Comparison of ENCODE assay signal across 18 cellular contexts in the genomic region with DNA sequence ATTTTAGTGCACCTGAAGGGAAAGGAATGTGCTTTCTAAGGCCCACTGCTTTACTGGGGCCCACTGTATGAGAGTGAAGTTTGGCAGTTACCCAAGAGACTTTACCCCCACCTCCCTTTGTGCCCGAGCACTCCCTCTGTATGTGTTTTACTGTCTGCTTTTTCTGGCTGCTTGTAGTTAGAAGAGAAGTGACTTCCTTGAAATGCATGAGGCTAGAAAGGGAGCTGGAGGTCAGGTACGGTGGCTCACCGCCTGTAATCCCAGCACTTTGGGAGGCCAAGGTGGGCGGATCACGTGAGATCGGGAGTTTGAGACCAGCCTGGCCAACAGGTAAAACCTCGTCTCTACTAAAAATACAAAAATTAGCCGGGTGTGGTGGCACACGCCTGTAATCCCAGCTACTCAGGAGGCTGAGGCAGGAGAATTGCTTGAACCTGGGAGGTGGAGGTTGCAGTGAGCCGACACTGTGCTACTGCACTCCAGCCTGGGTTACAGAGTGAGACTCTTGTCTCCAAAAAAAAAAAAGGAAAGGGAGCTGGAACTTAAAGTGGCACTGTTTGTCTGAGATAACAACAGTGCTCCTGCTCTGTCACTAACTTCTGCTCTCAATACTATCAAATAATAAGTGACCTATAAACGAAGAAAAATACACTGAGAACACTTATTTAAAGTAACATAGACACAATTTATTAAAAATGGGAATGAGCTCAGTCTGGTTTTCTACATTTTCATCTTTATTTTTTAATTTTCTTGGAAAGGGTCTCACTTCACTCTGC. TPM values are rescaled to one million over a fixed set of nuclear protein-coding genes. Genes with fewer than 3 reads are reported as not detected.
A peak's percentile ranks its signal among the peaks of the same experiment; 100 is the strongest.
DNase-seq lines count a peak whose midpoint lies in the region; ATAC-seq and TF ChIP-seq lines count a peak whose summit lies in the region.
"Had no signal": no experiment of that assay in that cellular context is flagged by ENCODE, and none has a peak within 500 bp of the region (broad histone marks: within the 10 kb centered on the region; RNA-seq: fewer than 3 reads in every experiment).

No MANE protein-coding gene starts in this region.

- POLR2A ChIA-PET in activated naive CD8-positive, alpha-beta T cell treated with anti-CD3 and anti-CD28 coated beads, Interleukin-2, amount 10 ng/mL, durations not matched to agents 7 days and 5 days (lab: Charles Lee) = no interaction called here

- H3K27ac Mint-ChIP-seq in activated naive CD8-positive, alpha-beta T cell = peak overlapping the region; percentile 81
- no peak overlapping the region for H3K27ac Mint-ChIP-seq in activated naive CD8-positive, alpha-beta T cell treated with anti-CD3 and anti-CD28 coated beads, Interleukin-2, amount 50 U/mL, for 24 hours
- H3K27ac Mint-ChIP-seq in activated naive CD8-positive, alpha-beta T cell treated with anti-CD3 and anti-CD28 coated beads, Interleukin-2, amount 10 ng/mL, durations not matched to agents 7 days and 5 days = peak overlapping the region; percentile 45

- H3K27me3 ChIP-seq in mucosa of stomach (ENCODE audit: control insufficient read depth, insufficient read depth, low read length) (no peaks in the 10 kb centered on the region), vagina (no peaks in the 10 kb centered on the region)
- H3K27me3 ChIP-seq: SJSA1, upper lobe of right lung had no signal

- H3K9ac ChIP-seq in mucosa of stomach (ENCODE audit: low read length) = peak overlapping the region; percentile 50

- H3K4me3 Mint-ChIP-seq in activated naive CD8-positive, alpha-beta T cell = no peak overlapping the region
- no peak overlapping the region for H3K4me3 Mint-ChIP-seq in activated naive CD8-positive, alpha-beta T cell treated with anti-CD3 and anti-CD28 coated beads, Interleukin-2, amount 50 U/mL, for 24 hours
- no peak overlapping the region for H3K4me3 Mint-ChIP-seq in activated naive CD8-positive, alpha-beta T cell treated with anti-CD3 and anti-CD28 coated beads, Interleukin-2, amount 10 ng/mL, durations not matched to agents 7 days and 5 days

- no peak for TF ChIP-seq POLR2A in vagina (IDR thresholded peaks at IDR 0.05)

- no peak for TF ChIP-seq CTCF in vagina (IDR thresholded peaks at IDR 0.05)

- H3K27ac ChIP-seq in vagina = no peak overlapping the region
- H3K27ac ChIP-seq: lower lobe of right lung, SJSA1, upper lobe of right lung had no signal

- peaks cover 24% of the 10 kb centered on the region for H3K4me1 ChIP-seq in mucosa of stomach (ENCODE audit: control insufficient read depth, insufficient read depth, low read length)
- H3K4me1 ChIP-seq in vagina = peaks cover 37% of the 10 kb centered on the region

- H3K36me3 ChIP-seq in mucosa of stomach (ENCODE audit: control insufficient read depth, insufficient read depth, low read length) (no peaks in the 10 kb centered on the region), vagina (peaks cover 0 to 21% of the 10 kb centered on the region in 2 donors)

- no peaks in the 10 kb centered on the region for H3K9me3 Mint-ChIP-seq in activated naive CD8-positive, alpha-beta T cell (ENCODE audit: low read depth)
- no peaks in the 10 kb centered on the region for H3K9me3 Mint-ChIP-seq in activated naive CD8-positive, alpha-beta T cell treated with anti-CD3 and anti-CD28 coated beads, Interleukin-2, amount 50 U/mL, for 24 hours
- H3K9me3 Mint-ChIP-seq in activated naive CD8-positive, alpha-beta T cell treated with anti-CD3 and anti-CD28 coated beads, Interleukin-2, amount 10 ng/mL, durations not matched to agents 7 days and 5 days = no peaks in the 10 kb centered on the region

- peaks cover 55% of the 10 kb centered on the region for H3K4me1 Mint-ChIP-seq in activated naive CD8-positive, alpha-beta T cell (ENCODE audit: low read depth)
- peaks cover 41% of the 10 kb centered on the region for H3K4me1 Mint-ChIP-seq in activated naive CD8-positive, alpha-beta T cell treated with anti-CD3 and anti-CD28 coated beads, Interleukin-2, amount 50 U/mL, for 24 hours
- peaks cover 28% of the 10 kb centered on the region for H3K4me1 Mint-ChIP-seq in activated naive CD8-positive, alpha-beta T cell treated with anti-CD3 and anti-CD28 coated beads, Interleukin-2, amount 10 ng/mL, durations not matched to agents 7 days and 5 days

- intact Hi-C loops in vagina (cut with DNase I) = no loop called here

- no peak for ATAC-seq in activated naive CD8-positive, alpha-beta T cell treated with anti-CD3 and anti-CD28 coated beads, Interleukin-2, amount 50 U/mL, for 24 hours
- no peak for ATAC-seq in activated naive CD8-positive, alpha-beta T cell treated with anti-CD3 and anti-CD28 coated beads, Interleukin-2, amount 10 ng/mL, durations not matched to agents 7 days and 5 days (ENCODE audit: low read depth)
- ATAC-seq in GM19328 (IDR thresholded peaks at IDR 0.05; ENCODE audit: unreplicated experiment) (no peak), HG02840 (IDR thresholded peaks at IDR 0.05; ENCODE audit: low FRiP score, unreplicated experiment) (no peak)
- ATAC-seq: upper lobe of right lung had no signal

- H3K36me3 Mint-ChIP-seq in activated naive CD8-positive, alpha-beta T cell = peaks cover 8% of the 10 kb centered on the region
- peaks cover 19% of the 10 kb centered on the region for H3K36me3 Mint-ChIP-seq in activated naive CD8-positive, alpha-beta T cell treated with anti-CD3 and anti-CD28 coated beads, Interleukin-2, amount 50 U/mL, for 24 hours (ENCODE audit: low read depth)
- peaks cover 24% of the 10 kb centered on the region for H3K36me3 Mint-ChIP-seq in activated naive CD8-positive, alpha-beta T cell treated with anti-CD3 and anti-CD28 coated beads, Interleukin-2, amount 10 ng/mL, durations not matched to agents 7 days and 5 days

- no peak for DNase-seq in activated naive CD8-positive, alpha-beta T cell treated with anti-CD3 and anti-CD28 coated beads, Interleukin-2, amount 50 U/mL, for 24 hours
- no peak for DNase-seq in activated naive CD8-positive, alpha-beta T cell treated with anti-CD3 and anti-CD28 coated beads, Interleukin-2, amount 10 ng/mL, durations not matched to agents 7 days and 5 days
- DNase-seq in NCI-H2227 (lab: John Stamatoyannopoulos, UW; ENCODE audit: unreplicated experiment) = no peak
- DNase-seq in vagina (ENCODE audit: extremely low spot score in 2 of 2) = no peak
- DNase-seq: cerebellar nuclear complex; effector CD8-positive, alpha-beta T cell; foreskin melanocyte; H7; islet precursor cell; lower lobe of right lung; NCI-H1105 treated with DMSO at 0.1 percent for 48 hours; NCI-H2081 treated with DMSO at 0.1 percent for 48 hours; upper lobe of right lung had no signal

- H3K9me3 ChIP-seq in mucosa of stomach (ENCODE audit: control insufficient read depth, low read length) (no peaks in the 10 kb centered on the region), vagina (no peaks in the 10 kb centered on the region)
- H3K9me3 ChIP-seq: lower lobe of right lung, SJSA1, upper lobe of right lung had no signal

- H3K27me3 Mint-ChIP-seq in activated naive CD8-positive, alpha-beta T cell = no peaks in the 10 kb centered on the region
- H3K27me3 Mint-ChIP-seq in activated naive CD8-positive, alpha-beta T cell treated with anti-CD3 and anti-CD28 coated beads, Interleukin-2, amount 50 U/mL, for 24 hours = no peaks in the 10 kb centered on the region
- H3K27me3 Mint-ChIP-seq in activated naive CD8-positive, alpha-beta T cell treated with anti-CD3 and anti-CD28 coated beads, Interleukin-2, amount 10 ng/mL, durations not matched to agents 7 days and 5 days = no peaks in the 10 kb centered on the region

- H3K4me3 ChIP-seq in mucosa of stomach (ENCODE audit: low read length) = no peak overlapping the region
- no peak overlapping the region for H3K4me3 ChIP-seq in vagina
- H3K4me3 ChIP-seq: lower lobe of right lung, SJSA1, upper lobe of right lung had no signal

RNA-seq across cellular contexts. Expression of a gene that starts 5.8 kb away (rescaled TPM):
- 10 to 100 TPM; 47.9 to 49.7 TPM for total RNA-seq in activated naive CD8-positive, alpha-beta T cell treated with anti-CD3 and anti-CD28 coated beads, Interleukin-2, amount 10 ng/mL, durations not matched to agents 7 days and 5 days
- total RNA-seq in vagina = 27.0 TPM
